Comparison of ENCODE assay signal across 25 cellular contexts in the genomic region with DNA sequence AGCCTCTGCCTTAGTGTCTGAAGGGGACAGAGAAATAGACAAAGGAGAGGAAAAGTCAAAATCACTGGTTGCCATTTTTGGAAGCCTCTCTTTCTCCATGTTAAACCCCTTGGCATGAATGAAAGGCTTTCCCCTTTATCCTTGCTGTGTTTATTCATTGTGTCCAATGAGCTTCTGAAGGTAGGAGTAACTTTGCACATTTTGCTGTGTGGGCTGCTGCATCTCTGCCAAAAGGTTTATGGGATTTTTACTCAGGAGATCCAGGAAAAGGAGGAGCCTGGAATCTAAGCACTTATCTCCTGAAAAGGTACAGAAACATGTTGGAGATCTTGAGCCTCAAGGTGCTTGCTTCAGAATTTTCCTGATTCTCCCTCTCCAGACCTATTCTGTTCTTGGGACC.
"Had no signal": no experiment of that assay in that cellular context is flagged by ENCODE, and none has a peak within 500 bp of the region (broad histone marks: within the 10 kb centered on the region; RNA-seq: fewer than 3 reads in every experiment).

No MANE protein-coding gene starts in this region.

- H3K9me3 Mint-ChIP-seq: activated CD4-positive, alpha-beta memory T cell treated with anti-CD3 and anti-CD28 coated beads, Interleukin-2, amount 10 ng/mL, durations not matched to agents 7 days and 5 days; activated CD4-positive, alpha-beta T cell treated with anti-CD3 and anti-CD28 coated beads, Interleukin-2, amount 10 ng/mL, durations not matched to agents 7 days and 5 days; activated naive CD4-positive, alpha-beta T cell treated with anti-CD3 and anti-CD28 coated beads, Interleukin-2, amount 50 U/mL, for 24 hours; activated T-cell treated with anti-CD3 and anti-CD28 coated beads, Interleukin-2, amount 50 U/mL, for 4 hours; activated T-helper 2 cell treated with anti-CD3 and anti-CD28 coated beads, Interferon-gamma antibody, Interleukin-2, Interleukin-4, amounts not matched to agents 10 μg/mL and 5 μg/mL and 100 μg/mL, durations not matched to agents 14 hours and 24 hours and 36 hours; natural killer cell; stimulated activated effector memory CD8-positive, alpha-beta T cell treated with anti-CD3 and anti-CD28 coated beads, Interleukin-12 subunit alpha, Interleukin-12 subunit beta, amount 100 ng/mL, for 72 hours; stimulated activated naive CD8-positive, alpha-beta T cell treated with anti-CD3 and anti-CD28 coated beads, Interleukin-15, Interleukin-2, amounts not matched to agents 100 ng/mL and 50 ng/mL, for 24 hours; T-cell; WTC11 had no signal

- DNase-seq: activated CD4-positive, alpha-beta memory T cell treated with anti-CD3 and anti-CD28 coated beads, Interleukin-2, amount 10 ng/mL, durations not matched to agents 7 days and 5 days; activated CD4-positive, alpha-beta T cell treated with anti-CD3 and anti-CD28 coated beads for 1 hour; activated CD4-positive, alpha-beta T cell treated with anti-CD3 and anti-CD28 coated beads, Interleukin-2, amount 10 ng/mL, durations not matched to agents 7 days and 5 days; activated T-cell treated with anti-CD3 and anti-CD28 coated beads, Interleukin-2, amount 50 U/mL, for 4 hours; body of pancreas; heart left ventricle; left lung; lower lobe of right lung; mesendoderm; natural killer cell; ovary; retina; small intestine; stimulated activated CD4-positive, alpha-beta T cell treated with anti-CD3 and anti-CD28 coated beads, Interleukin-4, amount 100 ng/mL, for 24 hours; T-cell; upper lobe of left lung had no signal

- ATAC-seq: activated T-cell treated with anti-CD3 and anti-CD28 coated beads, Interleukin-2, amount 50 U/mL, for 4 hours; body of pancreas; heart left ventricle; left lung; lower lobe of right lung; natural killer cell; stimulated activated effector memory CD8-positive, alpha-beta T cell treated with anti-CD3 and anti-CD28 coated beads, Interleukin-12 subunit alpha, Interleukin-12 subunit beta, amount 100 ng/mL, for 72 hours; T-cell; WTC11 had no signal

- H3K4me3 ChIP-seq: body of pancreas, cardiac muscle cell, heart left ventricle, left lung, lower lobe of right lung, ovary, sigmoid colon, vagina had no signal

- H3K9me3 ChIP-seq: body of pancreas, heart left ventricle, left lung, lower lobe of right lung, ovary, sigmoid colon, upper lobe of left lung, vagina had no signal

- H3K27ac ChIP-seq: body of pancreas, cardiac muscle cell, heart left ventricle, left lung, lower lobe of right lung, ovary, sigmoid colon, upper lobe of left lung, vagina had no signal

- H3K27me3 Mint-ChIP-seq: activated CD4-positive, alpha-beta memory T cell treated with anti-CD3 and anti-CD28 coated beads, Interleukin-2, amount 10 ng/mL, durations not matched to agents 7 days and 5 days; activated CD4-positive, alpha-beta T cell treated with anti-CD3 and anti-CD28 coated beads, Interleukin-2, amount 10 ng/mL, durations not matched to agents 7 days and 5 days; activated naive CD4-positive, alpha-beta T cell treated with anti-CD3 and anti-CD28 coated beads, Interleukin-2, amount 50 U/mL, for 24 hours; progenitor cell of endocrine pancreas; stimulated activated naive CD8-positive, alpha-beta T cell treated with anti-CD3 and anti-CD28 coated beads, Interleukin-15, Interleukin-2, amounts not matched to agents 100 ng/mL and 50 ng/mL, for 24 hours; T-cell had no signal

- H3K27ac Mint-ChIP-seq: activated CD4-positive, alpha-beta memory T cell treated with anti-CD3 and anti-CD28 coated beads, Interleukin-2, amount 10 ng/mL, durations not matched to agents 7 days and 5 days; activated CD4-positive, alpha-beta T cell treated with anti-CD3 and anti-CD28 coated beads, Interleukin-2, amount 10 ng/mL, durations not matched to agents 7 days and 5 days; activated naive CD4-positive, alpha-beta T cell treated with anti-CD3 and anti-CD28 coated beads, Interleukin-2, amount 50 U/mL, for 24 hours; activated T-helper 2 cell treated with anti-CD3 and anti-CD28 coated beads, Interferon-gamma antibody, Interleukin-2, Interleukin-4, amounts not matched to agents 10 μg/mL and 5 μg/mL and 100 μg/mL, durations not matched to agents 14 hours and 24 hours and 36 hours; natural killer cell; progenitor cell of endocrine pancreas; stimulated activated effector memory CD8-positive, alpha-beta T cell treated with anti-CD3 and anti-CD28 coated beads, Interleukin-12 subunit alpha, Interleukin-12 subunit beta, amount 100 ng/mL, for 72 hours; stimulated activated naive CD8-positive, alpha-beta T cell treated with anti-CD3 and anti-CD28 coated beads, Interleukin-15, Interleukin-2, amounts not matched to agents 100 ng/mL and 50 ng/mL, for 24 hours; T-cell; WTC11 had no signal

- H3K4me3 Mint-ChIP-seq: activated CD4-positive, alpha-beta memory T cell treated with anti-CD3 and anti-CD28 coated beads, Interleukin-2, amount 10 ng/mL, durations not matched to agents 7 days and 5 days; activated CD4-positive, alpha-beta T cell treated with anti-CD3 and anti-CD28 coated beads, Interleukin-2, amount 10 ng/mL, durations not matched to agents 7 days and 5 days; activated naive CD4-positive, alpha-beta T cell treated with anti-CD3 and anti-CD28 coated beads, Interleukin-2, amount 50 U/mL, for 24 hours; activated T-cell treated with anti-CD3 and anti-CD28 coated beads, Interleukin-2, amount 50 U/mL, for 4 hours; natural killer cell; stimulated activated effector memory CD8-positive, alpha-beta T cell treated with anti-CD3 and anti-CD28 coated beads, Interleukin-12 subunit alpha, Interleukin-12 subunit beta, amount 100 ng/mL, for 72 hours; stimulated activated naive CD8-positive, alpha-beta T cell treated with anti-CD3 and anti-CD28 coated beads, Interleukin-15, Interleukin-2, amounts not matched to agents 100 ng/mL and 50 ng/mL, for 24 hours; T-cell; WTC11 had no signal

- H3K36me3 ChIP-seq: ovary had no signal

- H3K27me3 ChIP-seq: body of pancreas, cardiac muscle cell, heart left ventricle, left lung, ovary, sigmoid colon, upper lobe of left lung, vagina had no signal
